Comparison of ENCODE assay signal across 1 cellular context in the genomic region with DNA sequence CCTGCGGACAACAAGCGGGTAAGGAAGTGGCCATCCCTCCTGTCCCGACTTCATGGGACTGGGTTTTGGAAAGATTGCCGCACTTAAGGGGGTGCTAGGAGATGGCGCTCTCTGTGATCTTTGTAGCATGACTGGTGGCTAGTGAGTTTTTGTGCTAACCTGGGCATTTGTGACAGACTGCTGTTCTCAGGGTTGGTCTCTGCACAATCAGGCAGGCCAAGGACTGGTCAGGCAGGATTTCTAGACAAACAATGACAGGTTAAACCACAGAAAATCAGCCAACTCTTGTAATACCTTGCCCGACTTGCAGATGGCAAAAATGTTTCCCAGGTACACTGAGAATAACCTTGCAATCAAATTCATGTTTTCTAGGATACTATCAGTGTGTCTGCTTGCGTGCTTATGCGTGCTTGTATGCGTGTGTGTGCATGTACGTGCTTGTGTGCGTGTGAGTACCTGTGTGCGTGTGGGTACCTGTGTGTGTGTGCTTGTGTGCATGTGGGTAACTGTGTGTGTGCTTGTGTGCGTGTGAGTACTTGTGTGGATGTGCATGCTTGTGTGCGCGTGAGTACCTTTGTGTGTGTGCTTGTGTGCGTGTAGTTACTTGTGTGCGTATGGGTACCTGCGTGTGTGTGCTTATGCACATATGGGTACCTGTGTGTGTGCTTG.
TF ChIP-seq lines count a peak whose summit lies in the region.

No MANE protein-coding gene starts in this region.

TF ChIP-seq in H1, 55 proteins besides CTCF, POLR2A, EP300 and RAD21:
- TF ChIP-seq HDAC2 (IDR thresholded peaks at IDR 0.05; ENCODE audit: borderline replicate concordance in 1 of 2, low read depth in 2 of 2, low read length in 2 of 2) = no peak
- no peak for TF ChIP-seq TAF7 (optimal IDR thresholded peaks at IDR 0.05; ENCODE audit: borderline replicate concordance, low read depth, low read length)
- no peak for TF ChIP-seq SIX5 (IDR thresholded peaks at IDR 0.05; ENCODE audit: low read depth, low read length)
